ENCODE assay signal across 31 cellular contexts in the genomic region with DNA sequence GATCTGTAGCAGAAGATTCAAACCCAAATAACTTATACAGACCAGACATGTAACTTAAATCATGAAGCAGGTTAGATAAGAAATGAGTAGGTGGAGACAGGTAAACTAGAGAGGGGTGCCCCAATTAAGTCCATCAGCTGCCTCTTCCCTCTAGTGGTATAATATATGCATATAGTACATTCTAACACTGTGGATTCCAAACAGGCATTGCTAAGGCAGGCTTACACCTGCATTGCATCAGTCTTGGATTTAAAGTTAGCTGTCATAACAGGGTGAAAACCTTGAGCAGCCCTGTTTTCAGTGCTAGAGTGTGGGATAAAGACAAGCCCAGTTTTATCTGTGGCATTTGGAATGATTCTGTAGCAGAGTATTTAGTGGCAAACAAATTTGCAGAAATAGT.
DNase-seq lines count a peak whose midpoint lies in the region; FAIRE-seq and TF ChIP-seq lines count a peak whose summit lies in the region.
"Had no signal": no experiment of that assay in that cellular context is flagged by ENCODE, and none has a peak within 500 bp of the region (broad histone marks: within the 10 kb centered on the region; RNA-seq: fewer than 3 reads in every experiment).

No MANE protein-coding gene starts in this region.

- in situ Hi-C loops in mammary epithelial cell (cut with MboI; ENCODE audit: low sequenced_read_pairs in 2 of 2), result no loop called here

- no peaks in the 10 kb centered on the region for H3K27me3 ChIP-seq in mammary epithelial cell (ENCODE audit: insufficient read depth, low read length)
- H3K27me3 ChIP-seq in bronchial epithelial cell (ENCODE audit: control insufficient read depth, insufficient read depth, low read length), result no peaks in the 10 kb centered on the region

- no peaks in the 10 kb centered on the region for H3K36me3 Mint-ChIP-seq in MCF 10A (ENCODE audit: insufficient read depth, unreplicated experiment)

- no peaks in the 10 kb centered on the region for H3K9me3 ChIP-seq in mammary epithelial cell (replicated peaks; ENCODE audit: insufficient read depth, low read length)
- H3K9me3 ChIP-seq: HAP-1 had no signal

- peak; percentile 47 for FAIRE-seq in bronchial epithelial cell (lab: Jason Lieb, UNC)
- FAIRE-seq: A204.1, keratinocyte, small intestine, TTC549 had no signal

- H2AFZ ChIP-seq in mammary epithelial cell (ENCODE audit: low read depth, low read length), result no peak overlapping the region

- H3K9me3 Mint-ChIP-seq in MCF 10A (ENCODE audit: unreplicated experiment), result no peaks in the 10 kb centered on the region
- H3K9me3 Mint-ChIP-seq: activated CD8-positive, alpha-beta T cell treated with anti-CD3 and anti-CD28 coated beads for 36 hours; activated T-helper 2 cell treated with anti-CD3 and anti-CD28 coated beads, Interferon-gamma antibody, Interleukin-2, Interleukin-4, amounts not matched to agents 10 μg/mL and 5 μg/mL and 100 μg/mL, durations not matched to agents 14 hours and 24 hours and 36 hours; CD8-positive, alpha-beta memory T cell; T-helper 1 cell treated with Interleukin-12 subunit alpha and Interleukin-12 subunit beta and Interleukin-4 antibody, amounts not matched to agents 30 μg/mL and 1 μg/mL, for 36 hours had no signal

- peak; percentile 19 for TF ChIP-seq CTCF in MCF 10A (IDR thresholded peaks at IDR 0.05; ENCODE audit: unreplicated experiment)
- peak in 1 of 2 donors; percentile 32 for TF ChIP-seq CTCF in mammary epithelial cell (conservative IDR thresholded peaks at IDR 0.05 in 1 of 2, IDR thresholded peaks at IDR 0.05 in 1 of 2; ENCODE audit: extremely low read depth in 1 of 2, insufficient read depth in 1 of 2, low read depth in 1 of 2, low read length in 2 of 2)
- TF ChIP-seq CTCF in bronchial epithelial cell (IDR thresholded peaks at IDR 0.05; ENCODE audit: insufficient read depth, low read length, severe bottlenecking), result peak; percentile 33

- no peak overlapping the region for H3K4me3 ChIP-seq in mammary epithelial cell (replicated peaks in 1 of 3; ENCODE audit: insufficient read depth in 1 of 3, low read depth in 2 of 3, low read length in 3 of 3)
- H3K4me3 ChIP-seq in bronchial epithelial cell (ENCODE audit: low read depth, low read length), result no peak overlapping the region
- H3K4me3 ChIP-seq: HAP-1, SK-N-MC had no signal

- H3K79me2 ChIP-seq in mammary epithelial cell (ENCODE audit: insufficient read depth, low read length), result no peaks in the 10 kb centered on the region

- H3K27me3 Mint-ChIP-seq in MCF 10A (ENCODE audit: insufficient read depth, unreplicated experiment), result no peaks in the 10 kb centered on the region
- H3K27me3 Mint-ChIP-seq: activated CD8-positive, alpha-beta T cell treated with anti-CD3 and anti-CD28 coated beads for 36 hours had no signal

- POLR2A ChIA-PET in MCF 10A (lab: Yijun Ruan, JAX), result no interaction called here

- dilution Hi-C loops in mammary epithelial cell (cut with HindIII; ENCODE audit: low sequenced_read_pairs), result no loop called here

- H3K4me1 Mint-ChIP-seq in MCF 10A (ENCODE audit: insufficient read depth, unreplicated experiment), result peaks cover 18% of the 10 kb centered on the region

- H3K9ac ChIP-seq in mammary epithelial cell (ENCODE audit: insufficient read depth, low read length), result no peak overlapping the region

- H3K36me3 ChIP-seq in mammary epithelial cell (ENCODE audit: insufficient read depth, low read length), result no peaks in the 10 kb centered on the region
- no peaks in the 10 kb centered on the region for H3K36me3 ChIP-seq in bronchial epithelial cell (ENCODE audit: control insufficient read depth, insufficient read depth, low read length)
- H3K36me3 ChIP-seq: HAP-1 had no signal

- peak overlapping the region; percentile 8 for H3K27ac Mint-ChIP-seq in MCF 10A (ENCODE audit: low read depth, unreplicated experiment)
- H3K27ac Mint-ChIP-seq: activated CD8-positive, alpha-beta T cell treated with anti-CD3 and anti-CD28 coated beads for 36 hours; activated naive CD8-positive, alpha-beta T cell; activated T-helper 2 cell treated with anti-CD3 and anti-CD28 coated beads, Interferon-gamma antibody, Interleukin-2, Interleukin-4, amounts not matched to agents 10 μg/mL and 5 μg/mL and 100 μg/mL, durations not matched to agents 14 hours and 24 hours and 36 hours; T-helper 1 cell treated with Interleukin-12 subunit alpha and Interleukin-12 subunit beta and Interleukin-4 antibody, amounts not matched to agents 30 μg/mL and 1 μg/mL, for 36 hours had no signal

- H3K27ac ChIP-seq in mammary epithelial cell (ENCODE audit: insufficient read depth, low read depth, low read length), result no peak overlapping the region
- H3K27ac ChIP-seq: SK-N-MC had no signal

- H3K4me1 ChIP-seq in mammary epithelial cell (ENCODE audit: insufficient read depth, low read length), result no peaks in the 10 kb centered on the region
- H3K4me1 ChIP-seq: HAP-1 had no signal

- H3K4me2 ChIP-seq in mammary epithelial cell (ENCODE audit: insufficient read depth, low read depth, low read length), result no peak overlapping the region

- no peaks in the 10 kb centered on the region for H4K20me1 ChIP-seq in mammary epithelial cell (ENCODE audit: insufficient read depth, low read length)

- DNase-seq in MCF 10A (ENCODE audit: unreplicated experiment) (peak; percentile 9), mammary epithelial cell (no peak), NCI-H69 (lab: John Stamatoyannopoulos, UW) (peak; percentile 54), bronchial epithelial cell (ENCODE audit: low read depth) (peak; percentile 15), putamen (ENCODE audit: low spot score) (peak; percentile 47), nucleus accumbens (lab: John Stamatoyannopoulos, UW) (no peak), NCI-H2227 treated with DMSO at 0.1 percent for 48 hours (lab: John Stamatoyannopoulos, UW) (no peak), iPS-NIHi7 (ENCODE audit: extremely low spot score) (no peak)
- DNase-seq: activated CD4-positive, alpha-beta T cell treated with anti-CD3 and anti-CD28 coated beads for 1 hour; activated CD8-positive, alpha-beta T cell treated with anti-CD3 and anti-CD28 coated beads for 36 hours; AML-193; aorta; CD8-positive, alpha-beta memory T cell; GDM1; Karpas-422; midbrain; MV-4-11; naive thymus-derived CD4-positive, alpha-beta T cell; NCI-H146; NCI-H2171; NCI-H526; small intestine; trophoblast cell had no signal

- no peak overlapping the region for H3K4me3 Mint-ChIP-seq in MCF 10A (ENCODE audit: unreplicated experiment)
- H3K4me3 Mint-ChIP-seq: activated CD8-positive, alpha-beta T cell treated with anti-CD3 and anti-CD28 coated beads for 36 hours; T-helper 1 cell treated with Interleukin-12 subunit alpha and Interleukin-12 subunit beta and Interleukin-4 antibody, amounts not matched to agents 30 μg/mL and 1 μg/mL, for 36 hours had no signal

- BruUV-seq in MCF 10A (replicated peaks; lab: Mats Ljungman, UMichigan), result no TSS peak
- BruUV-seq in mammary epithelial cell (replicated peaks; lab: Mats Ljungman, UMichigan), result no TSS peak

- intact Hi-C loops in MCF 10A (cut with micrococcal nuclease) (no loop called here), mammary epithelial cell (cut with micrococcal nuclease) (no loop called here)

- CTCF ChIA-PET in MCF 10A (lab: Yijun Ruan, JAX) (interaction anchor here (0.6 to 1.4 kb wide), 2 partner anchors 179 to 341 kb away, joined by 3 read pairs; no protein-coding TSS in a partner anchor), mammary epithelial cell (lab: Charles Lee; ENCODE audit: low non-redundant PET) (no interaction called here)

Comparison
In these comparisons a context has a peak if more than half of its experiments do, and no peak if none do; other contexts are left out.
1. DNase-seq: peak in MCF 10A (single experiment), NCI-H69 (single experiment), bronchial epithelial cell (single experiment) and putamen (single experiment); none in mammary epithelial cell (single experiment), nucleus accumbens (0 of 56), NCI-H2227 treated with DMSO at 0.1 percent for 48 hours (single experiment) and iPS-NIHi7 (single experiment).